10 cellular contexts compared by ENCODE assay signal in genomic region chr9:27367175-27367798, GRCh38.
DNase-seq lines count a peak whose midpoint lies in the region; ATAC-seq and TF ChIP-seq lines count a peak whose summit lies in the region.
"Had no signal": no experiment of that assay in that cellular context is flagged by ENCODE, and none has a peak within 500 bp of the region (broad histone marks: within the 10 kb centered on the region; RNA-seq: fewer than 3 reads in every experiment).

No MANE protein-coding gene starts in this region.

- H4K20me1 ChIP-seq in mammary epithelial cell (ENCODE audit: insufficient read depth, low read length): no peaks in the 10 kb centered on the region

- H3K9me3 Mint-ChIP-seq in activated T-helper 17 cell treated with anti-CD3 and anti-CD28 coated beads, Interleukin-2, amount 50 U/mL, for 72 hours: no peaks in the 10 kb centered on the region
- H3K9me3 Mint-ChIP-seq in activated CD4-positive, alpha-beta memory T cell treated with anti-CD3 and anti-CD28 coated beads for 36 hours: no peaks in the 10 kb centered on the region
- no peaks in the 10 kb centered on the region for H3K9me3 Mint-ChIP-seq in CD4-positive, alpha-beta T cell

- CTCF ChIA-PET in mammary epithelial cell (lab: Charles Lee; ENCODE audit: low non-redundant PET): no interaction called here
- CTCF ChIA-PET in activated CD4-positive, alpha-beta memory T cell treated with anti-CD3 and anti-CD28 coated beads for 36 hours (lab: Charles Lee): interaction anchor here (1.3 to 1.5 kb wide), 2 partner anchors 11 to 163 kb away, joined by 3 read pairs; partner anchors contain the start of gene MOB3B
- CTCF ChIA-PET in CD4-positive, alpha-beta T cell (lab: Charles Lee): no interaction called here

- peak overlapping the region; percentile 59 for H3K27ac Mint-ChIP-seq in activated T-helper 17 cell treated with anti-CD3 and anti-CD28 coated beads, Interleukin-2, amount 50 U/mL, for 72 hours
- H3K27ac Mint-ChIP-seq in activated CD4-positive, alpha-beta memory T cell treated with anti-CD3 and anti-CD28 coated beads for 36 hours: no peak overlapping the region
- H3K27ac Mint-ChIP-seq in CD4-positive, alpha-beta T cell: no peak overlapping the region

- no peak for TF ChIP-seq CTCF in breast epithelium (IDR thresholded peaks at IDR 0.05)
- no peak for TF ChIP-seq CTCF in mammary epithelial cell (conservative IDR thresholded peaks at IDR 0.05 in 1 of 2, IDR thresholded peaks at IDR 0.05 in 1 of 2; ENCODE audit: extremely low read depth in 1 of 2, insufficient read depth in 1 of 2, low read depth in 1 of 2, low read length in 2 of 2)
- no peak for TF ChIP-seq CTCF in heart left ventricle (IDR thresholded peaks at IDR 0.05)
- TF ChIP-seq CTCF in CD4-positive, alpha-beta T cell (IDR thresholded peaks at IDR 0.05): no peak
- no peak for TF ChIP-seq CTCF in brain microvascular endothelial cell (IDR thresholded peaks at IDR 0.05; ENCODE audit: low read depth, low read length, missing control alignments)

- POLR2A ChIA-PET in activated CD4-positive, alpha-beta memory T cell treated with anti-CD3 and anti-CD28 coated beads for 36 hours (lab: Charles Lee): no interaction called here
- POLR2A ChIA-PET in CD4-positive, alpha-beta T cell (lab: Charles Lee): no interaction called here

- H3K4me3 ChIP-seq in breast epithelium (no peak overlapping the region), mammary epithelial cell (replicated peaks in 1 of 3; ENCODE audit: insufficient read depth in 1 of 3, low read depth in 2 of 3, low read length in 3 of 3) (no peak overlapping the region), heart left ventricle (no peak overlapping the region), brain microvascular endothelial cell (ENCODE audit: low read depth, low read length) (no peak overlapping the region)
- H3K4me3 ChIP-seq: thoracic aorta had no signal

- no peaks in the 10 kb centered on the region for H3K36me3 ChIP-seq in breast epithelium
- no peaks in the 10 kb centered on the region for H3K36me3 ChIP-seq in mammary epithelial cell (ENCODE audit: insufficient read depth, low read length)
- H3K36me3 ChIP-seq in heart left ventricle: no peaks in the 10 kb centered on the region
- H3K36me3 ChIP-seq in brain microvascular endothelial cell (replicated peaks): no peaks in the 10 kb centered on the region
- H3K36me3 ChIP-seq: thoracic aorta had no signal

- in situ Hi-C loops in mammary epithelial cell (cut with MboI; ENCODE audit: low sequenced_read_pairs in 2 of 2): no loop called here
- in situ Hi-C loops in brain microvascular endothelial cell (cut with HindIII; ENCODE audit: low pct_ligation_motif_present, low sequenced_read_pairs): no loop called here

- TF ChIP-seq POLR2A in breast epithelium (IDR thresholded peaks at IDR 0.05) (no peak), heart left ventricle (IDR thresholded peaks at IDR 0.05) (no peak)

- WGBS in mammary epithelial cell (ENCODE audit: low coverage, missing lambda C conversion rate): 31% methylated on average over 6 of the region's 6 CpGs
- WGBS in heart left ventricle, 4 donors: 70 to 82% (median 75%) methylated on average over 6 of the region's 6 CpGs

- H3K36me3 Mint-ChIP-seq in activated T-helper 17 cell treated with anti-CD3 and anti-CD28 coated beads, Interleukin-2, amount 50 U/mL, for 72 hours (ENCODE audit: low read depth): no peaks in the 10 kb centered on the region
- no peaks in the 10 kb centered on the region for H3K36me3 Mint-ChIP-seq in activated CD4-positive, alpha-beta memory T cell treated with anti-CD3 and anti-CD28 coated beads for 36 hours
- H3K36me3 Mint-ChIP-seq in CD4-positive, alpha-beta T cell (ENCODE audit: low read depth): no peaks in the 10 kb centered on the region

- no peaks in the 10 kb centered on the region for H3K27me3 ChIP-seq in breast epithelium
- H3K27me3 ChIP-seq in mammary epithelial cell (ENCODE audit: insufficient read depth, low read length): no peaks in the 10 kb centered on the region
- H3K27me3 ChIP-seq in heart left ventricle: no peaks in the 10 kb centered on the region
- no peaks in the 10 kb centered on the region for H3K27me3 ChIP-seq in CD4-positive, alpha-beta T cell (ENCODE audit: control insufficient read depth, insufficient read depth, low read length)
- no peaks in the 10 kb centered on the region for H3K27me3 ChIP-seq in brain microvascular endothelial cell (replicated peaks)

- no peak overlapping the region for H3K9ac ChIP-seq in mammary epithelial cell (ENCODE audit: insufficient read depth, low read length)

- H3K4me1 Mint-ChIP-seq in activated T-helper 17 cell treated with anti-CD3 and anti-CD28 coated beads, Interleukin-2, amount 50 U/mL, for 72 hours: peaks cover 14% of the 10 kb centered on the region
- peaks cover 26% of the 10 kb centered on the region for H3K4me1 Mint-ChIP-seq in activated CD4-positive, alpha-beta memory T cell treated with anti-CD3 and anti-CD28 coated beads for 36 hours (ENCODE audit: low read depth)
- H3K4me1 Mint-ChIP-seq in CD4-positive, alpha-beta T cell (ENCODE audit: low read depth): peaks cover 22% of the 10 kb centered on the region

- H3K4me3 Mint-ChIP-seq in activated T-helper 17 cell treated with anti-CD3 and anti-CD28 coated beads, Interleukin-2, amount 50 U/mL, for 72 hours: peak overlapping the region; percentile 11
- H3K4me3 Mint-ChIP-seq in activated CD4-positive, alpha-beta memory T cell treated with anti-CD3 and anti-CD28 coated beads for 36 hours: no peak overlapping the region
- no peak overlapping the region for H3K4me3 Mint-ChIP-seq in CD4-positive, alpha-beta T cell

- DNase-seq in breast epithelium (ENCODE audit: low spot score in 2 of 2) (no peak), mammary epithelial cell (no peak), heart left ventricle (no peak), brain microvascular endothelial cell (no peak)
- DNase-seq in activated CD4-positive, alpha-beta memory T cell treated with anti-CD3 and anti-CD28 coated beads for 36 hours: no peak
- DNase-seq in CD4-positive, alpha-beta T cell: no peak
- DNase-seq: activated CD4-positive, CD25-positive, alpha-beta regulatory T cell had no signal

- peaks cover 5% of the 10 kb centered on the region for H3K27me3 Mint-ChIP-seq in activated T-helper 17 cell treated with anti-CD3 and anti-CD28 coated beads, Interleukin-2, amount 50 U/mL, for 72 hours
- H3K27me3 Mint-ChIP-seq in activated CD4-positive, alpha-beta memory T cell treated with anti-CD3 and anti-CD28 coated beads for 36 hours: peaks cover 9% of the 10 kb centered on the region
- H3K27me3 Mint-ChIP-seq in CD4-positive, alpha-beta T cell: no peaks in the 10 kb centered on the region

- no peak overlapping the region for H2AFZ ChIP-seq in mammary epithelial cell (ENCODE audit: low read depth, low read length)

- H3K79me2 ChIP-seq in mammary epithelial cell (ENCODE audit: insufficient read depth, low read length): peaks cover 23% of the 10 kb centered on the region

- no TSS peak for BruUV-seq in mammary epithelial cell (replicated peaks; lab: Mats Ljungman, UMichigan)

- H3K4me1 ChIP-seq in breast epithelium: peaks cover 2 to 3% of the 10 kb centered on the region in 2 donors
- H3K4me1 ChIP-seq in mammary epithelial cell (ENCODE audit: insufficient read depth, low read length): peaks cover 24% of the 10 kb centered on the region
- peaks cover 0 to 36% (median 6%) of the 10 kb centered on the region in 12 donors for H3K4me1 ChIP-seq in heart left ventricle

- ATAC-seq in HG02981 (IDR thresholded peaks at IDR 0.05; ENCODE audit: unreplicated experiment) (peak; percentile 66), heart left ventricle (no peak)
- peak; percentile 45 for ATAC-seq in activated T-helper 17 cell treated with anti-CD3 and anti-CD28 coated beads, Interleukin-2, amount 50 U/mL, for 72 hours (replicated peaks)
- ATAC-seq in CD4-positive, alpha-beta T cell (ENCODE audit: poor library complexity): no peak

- H3K27ac ChIP-seq in breast epithelium (peak overlapping the region; percentile 73 to 79), mammary epithelial cell (ENCODE audit: insufficient read depth, low read depth, low read length) (no peak overlapping the region), heart left ventricle (no peak overlapping the region), brain microvascular endothelial cell (no peak overlapping the region)
- H3K27ac ChIP-seq in CD4-positive, alpha-beta T cell (ENCODE audit: low read depth, low read length): no peak overlapping the region

- H3K9me3 ChIP-seq in breast epithelium (no peaks in the 10 kb centered on the region), mammary epithelial cell (replicated peaks; ENCODE audit: insufficient read depth, low read length) (no peaks in the 10 kb centered on the region), heart left ventricle (no peaks in the 10 kb centered on the region)
- H3K9me3 ChIP-seq in CD4-positive, alpha-beta T cell (ENCODE audit: control insufficient read depth, low read length): no peaks in the 10 kb centered on the region
- H3K9me3 ChIP-seq: thoracic aorta had no signal

- no peak overlapping the region for H3K4me2 ChIP-seq in mammary epithelial cell (ENCODE audit: insufficient read depth, low read depth, low read length)

- dilution Hi-C loops in mammary epithelial cell (cut with HindIII; ENCODE audit: low sequenced_read_pairs): no loop called here

- intact Hi-C loops in breast epithelium (cut with DNase I; ENCODE audit: low total_unique reads): no loop called here
- intact Hi-C loops in mammary epithelial cell (cut with micrococcal nuclease): no loop called here
- intact Hi-C loops in activated CD4-positive, alpha-beta memory T cell treated with anti-CD3 and anti-CD28 coated beads for 36 hours (cut with micrococcal nuclease): loop anchor here (2.0 kb wide), 1 partner anchor 132 kb away; no protein-coding TSS in a partner anchor
- intact Hi-C loops in heart left ventricle (cut with DNase I): loop anchor here in 1 of 10 donors (5.0 kb wide), 1 partner anchor 45 kb away; no protein-coding TSS in a partner anchor
- intact Hi-C loops in CD4-positive, alpha-beta T cell (cut with DNase I, micrococcal nuclease): no loop called here

Comparison
In these comparisons a context has a peak if more than half of its experiments do, and no peak if none do; other contexts are left out.
1. H3K27ac ChIP-seq: peak in breast epithelium (2 of 2); none in mammary epithelial cell (single experiment), heart left ventricle (0 of 12), CD4-positive, alpha-beta T cell (single experiment) and brain microvascular endothelial cell (single experiment).
2. ATAC-seq: peak in HG02981 (single experiment) and activated T-helper 17 cell treated with anti-CD3 and anti-CD28 coated beads, Interleukin-2, amount 50 U/mL, for 72 hours (single experiment); none in heart left ventricle (0 of 4) and CD4-positive, alpha-beta T cell (single experiment).